1 cellular context compared by ENCODE assay signal in genomic region chr2:105510761-105511669, GRCh38.
TF ChIP-seq lines count a peak whose summit lies in the region.

No MANE protein-coding gene starts in this region.

TF ChIP-seq in GM23338, 12 proteins besides CTCF, POLR2A, EP300 and RAD21 (continued from another document):
- TF ChIP-seq, protein P1, sequence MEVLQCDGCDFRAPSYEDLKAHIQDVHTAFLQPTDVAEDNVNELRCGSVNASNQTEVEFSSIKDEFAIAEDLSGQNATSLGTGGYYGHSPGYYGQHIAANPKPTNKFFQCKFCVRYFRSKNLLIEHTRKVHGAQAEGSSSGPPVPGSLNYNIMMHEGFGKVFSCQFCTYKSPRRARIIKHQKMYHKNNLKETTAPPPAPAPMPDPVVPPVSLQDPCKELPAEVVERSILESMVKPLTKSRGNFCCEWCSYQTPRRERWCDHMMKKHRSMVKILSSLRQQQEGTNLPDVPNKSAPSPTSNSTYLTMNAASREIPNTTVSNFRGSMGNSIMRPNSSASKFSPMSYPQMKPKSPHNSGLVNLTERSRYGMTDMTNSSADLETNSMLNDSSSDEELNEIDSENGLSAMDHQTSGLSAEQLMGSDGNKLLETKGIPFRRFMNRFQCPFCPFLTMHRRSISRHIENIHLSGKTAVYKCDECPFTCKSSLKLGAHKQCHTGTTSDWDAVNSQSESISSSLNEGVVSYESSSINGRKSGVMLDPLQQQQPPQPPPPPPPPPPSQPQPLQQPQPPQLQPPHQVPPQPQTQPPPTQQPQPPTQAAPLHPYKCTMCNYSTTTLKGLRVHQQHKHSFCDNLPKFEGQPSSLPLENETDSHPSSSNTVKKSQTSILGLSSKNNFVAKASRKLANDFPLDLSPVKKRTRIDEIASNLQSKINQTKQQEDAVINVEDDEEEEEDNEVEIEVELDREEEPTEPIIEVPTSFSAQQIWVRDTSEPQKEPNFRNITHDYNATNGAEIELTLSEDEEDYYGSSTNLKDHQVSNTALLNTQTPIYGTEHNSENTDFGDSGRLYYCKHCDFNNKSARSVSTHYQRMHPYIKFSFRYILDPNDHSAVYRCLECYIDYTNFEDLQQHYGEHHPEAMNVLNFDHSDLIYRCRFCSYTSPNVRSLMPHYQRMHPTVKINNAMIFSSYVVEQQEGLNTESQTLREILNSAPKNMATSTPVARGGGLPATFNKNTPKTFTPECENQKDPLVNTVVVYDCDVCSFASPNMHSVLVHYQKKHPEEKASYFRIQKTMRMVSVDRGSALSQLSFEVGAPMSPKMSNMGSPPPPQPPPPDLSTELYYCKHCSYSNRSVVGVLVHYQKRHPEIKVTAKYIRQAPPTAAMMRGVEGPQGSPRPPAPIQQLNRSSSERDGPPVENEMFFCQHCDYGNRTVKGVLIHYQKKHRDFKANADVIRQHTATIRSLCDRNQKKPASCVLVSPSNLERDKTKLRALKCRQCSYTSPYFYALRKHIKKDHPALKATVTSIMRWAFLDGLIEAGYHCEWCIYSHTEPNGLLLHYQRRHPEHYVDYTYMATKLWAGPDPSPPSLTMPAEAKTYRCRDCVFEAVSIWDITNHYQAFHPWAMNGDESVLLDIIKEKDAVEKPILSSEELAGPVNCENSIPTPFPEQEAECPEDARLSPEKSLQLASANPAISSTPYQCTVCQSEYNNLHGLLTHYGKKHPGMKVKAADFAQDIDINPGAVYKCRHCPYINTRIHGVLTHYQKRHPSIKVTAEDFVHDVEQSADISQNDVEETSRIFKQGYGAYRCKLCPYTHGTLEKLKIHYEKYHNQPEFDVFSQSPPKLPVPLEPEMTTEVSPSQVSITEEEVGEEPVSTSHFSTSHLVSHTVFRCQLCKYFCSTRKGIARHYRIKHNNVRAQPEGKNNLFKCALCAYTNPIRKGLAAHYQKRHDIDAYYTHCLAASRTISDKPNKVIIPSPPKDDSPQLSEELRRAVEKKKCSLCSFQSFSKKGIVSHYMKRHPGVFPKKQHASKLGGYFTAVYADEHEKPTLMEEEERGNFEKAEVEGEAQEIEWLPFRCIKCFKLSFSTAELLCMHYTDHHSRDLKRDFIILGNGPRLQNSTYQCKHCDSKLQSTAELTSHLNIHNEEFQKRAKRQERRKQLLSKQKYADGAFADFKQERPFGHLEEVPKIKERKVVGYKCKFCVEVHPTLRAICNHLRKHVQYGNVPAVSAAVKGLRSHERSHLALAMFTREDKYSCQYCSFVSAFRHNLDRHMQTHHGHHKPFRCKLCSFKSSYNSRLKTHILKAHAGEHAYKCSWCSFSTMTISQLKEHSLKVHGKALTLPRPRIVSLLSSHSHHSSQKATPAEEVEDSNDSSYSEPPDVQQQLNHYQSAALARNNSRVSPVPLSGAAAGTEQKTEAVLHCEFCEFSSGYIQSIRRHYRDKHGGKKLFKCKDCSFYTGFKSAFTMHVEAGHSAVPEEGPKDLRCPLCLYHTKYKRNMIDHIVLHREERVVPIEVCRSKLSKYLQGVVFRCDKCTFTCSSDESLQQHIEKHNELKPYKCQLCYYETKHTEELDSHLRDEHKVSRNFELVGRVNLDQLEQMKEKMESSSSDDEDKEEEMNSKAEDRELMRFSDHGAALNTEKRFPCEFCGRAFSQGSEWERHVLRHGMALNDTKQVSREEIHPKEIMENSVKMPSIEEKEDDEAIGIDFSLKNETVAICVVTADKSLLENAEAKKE (CRISPR knock-in tag; IDR thresholded peaks at IDR 0.05): no peak
- TF ChIP-seq STAT1 (IDR thresholded peaks at IDR 0.05; ENCODE audit: unreplicated experiment) (no peak), JUNB (IDR thresholded peaks at IDR 0.05; ENCODE audit: unreplicated experiment) (no peak), CREB1 (CRISPR knock-in tag; IDR thresholded peaks at IDR 0.05; ENCODE audit: low read depth) (no peak), POLR2AphosphoS5 (IDR thresholded peaks at IDR 0.05; ENCODE audit: low read depth) (no peak), ZNF331 (CRISPR knock-in tag; IDR thresholded peaks at IDR 0.05; ENCODE audit: low read depth) (no peak), NANOG (IDR thresholded peaks at IDR 0.05; ENCODE audit: borderline replicate concordance) (no peak)
- TF ChIP-seq, protein P2, sequence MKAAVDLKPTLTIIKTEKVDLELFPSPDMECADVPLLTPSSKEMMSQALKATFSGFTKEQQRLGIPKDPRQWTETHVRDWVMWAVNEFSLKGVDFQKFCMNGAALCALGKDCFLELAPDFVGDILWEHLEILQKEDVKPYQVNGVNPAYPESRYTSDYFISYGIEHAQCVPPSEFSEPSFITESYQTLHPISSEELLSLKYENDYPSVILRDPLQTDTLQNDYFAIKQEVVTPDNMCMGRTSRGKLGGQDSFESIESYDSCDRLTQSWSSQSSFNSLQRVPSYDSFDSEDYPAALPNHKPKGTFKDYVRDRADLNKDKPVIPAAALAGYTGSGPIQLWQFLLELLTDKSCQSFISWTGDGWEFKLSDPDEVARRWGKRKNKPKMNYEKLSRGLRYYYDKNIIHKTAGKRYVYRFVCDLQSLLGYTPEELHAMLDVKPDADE (IDR thresholded peaks at IDR 0.05): no peak
